ENCODE assay signal across 18 cellular contexts in genomic region chr7:46759711-46760480, GRCh38.
DNase-seq lines count a peak whose midpoint lies in the region; ATAC-seq and TF ChIP-seq lines count a peak whose summit lies in the region.
"Had no signal": no experiment of that assay in that cellular context is flagged by ENCODE, and none has a peak within 500 bp of the region (broad histone marks: within the 10 kb centered on the region; RNA-seq: fewer than 3 reads in every experiment).

No MANE protein-coding gene starts in this region.

- intact Hi-C loops in activated CD4-positive, alpha-beta T cell treated with anti-CD3 and anti-CD28 coated beads, Interleukin-2, amount 10 ng/mL, durations not matched to agents 24 days and 14 days (cut with micrococcal nuclease), result no loop called here
- intact Hi-C loops in A673 (cut with micrococcal nuclease; ENCODE audit: unreplicated experiment), result no loop called here

- no peaks in the 10 kb centered on the region for H3K4me1 ChIP-seq in A673 (ENCODE audit: insufficient read depth, low read length, poor library complexity, severe bottlenecking)

- POLR2A ChIA-PET in A673 (lab: Charles Lee; ENCODE audit: low non-redundant PET), result no interaction called here

- H3K27me3 Mint-ChIP-seq in activated CD4-positive, alpha-beta T cell treated with anti-CD3 and anti-CD28 coated beads, Interleukin-2, amount 10 ng/mL, durations not matched to agents 24 days and 14 days, result no peaks in the 10 kb centered on the region
- H3K27me3 Mint-ChIP-seq: CD8-positive, alpha-beta memory T cell; naive thymus-derived CD8-positive, alpha-beta T cell had no signal

- TF ChIP-seq CTCF in A673 (conservative IDR thresholded peaks at IDR 0.05; ENCODE audit: low read depth, low read length), result no peak

- H3K4me3 ChIP-seq in A673 (ENCODE audit: low read depth, low read length, poor library complexity, severe bottlenecking), result no peak overlapping the region
- H3K4me3 ChIP-seq: lung, stomach had no signal

- H3K27me3 ChIP-seq in A673 (replicated peaks; ENCODE audit: insufficient read depth, low read depth, low read length, poor library complexity), result no peaks in the 10 kb centered on the region
- H3K27me3 ChIP-seq: stomach had no signal

- BruUV-seq in A673 (replicated peaks; lab: Mats Ljungman, UMichigan), result no TSS peak

- peak; percentile 39 for DNase-seq in activated CD4-positive, alpha-beta T cell treated with anti-CD3 and anti-CD28 coated beads, Interleukin-2, amount 10 ng/mL, durations not matched to agents 24 days and 14 days
- DNase-seq in activated CD4-positive, alpha-beta T cell treated with anti-CD3 and anti-CD28 coated beads for 48 hours, result no peak
- DNase-seq in fibroblast of gingiva (ENCODE audit: low read depth) (peak; percentile 73), stromal cell of bone marrow (ENCODE audit: low read depth) (peak; percentile 52), A673 (ENCODE audit: low spot score) (no peak)
- DNase-seq: activated CD4-positive, alpha-beta T cell treated with anti-CD3 and anti-CD28 coated beads, Interleukin-2, amount 50 U/mL, for 4 hours; activated T-cell treated with anti-CD3 and anti-CD28 coated beads, Interleukin-2, amount 50 U/mL, for 72 hours; CD8-positive, alpha-beta memory T cell; cerebellar nuclear complex; naive thymus-derived CD8-positive, alpha-beta T cell; NCI-H2081; NCI-H526; OCI-M1; stomach had no signal

- H3K4me3 Mint-ChIP-seq in activated CD4-positive, alpha-beta T cell treated with anti-CD3 and anti-CD28 coated beads, Interleukin-2, amount 10 ng/mL, durations not matched to agents 24 days and 14 days, result no peak overlapping the region
- H3K4me3 Mint-ChIP-seq: activated T-cell treated with anti-CD3 and anti-CD28 coated beads, Interleukin-2, amount 50 U/mL, for 72 hours; CD8-positive, alpha-beta memory T cell; naive thymus-derived CD8-positive, alpha-beta T cell had no signal

- ATAC-seq in SK-N-SH treated with all-trans-retinoic acid at 6 μM for 48 hours (no peak), GM21423 (IDR thresholded peaks at IDR 0.05; ENCODE audit: unreplicated experiment) (no peak), HG03571 (IDR thresholded peaks at IDR 0.05; ENCODE audit: unreplicated experiment) (no peak)
- ATAC-seq: activated T-cell treated with anti-CD3 and anti-CD28 coated beads, Interleukin-2, amount 50 U/mL, for 72 hours; naive thymus-derived CD8-positive, alpha-beta T cell had no signal

- H3K36me3 ChIP-seq in A673 (ENCODE audit: insufficient read depth, low read length, poor library complexity, severe bottlenecking), result no peaks in the 10 kb centered on the region
- H3K36me3 ChIP-seq: stomach had no signal

- no peaks in the 10 kb centered on the region for H3K4me1 Mint-ChIP-seq in activated CD4-positive, alpha-beta T cell treated with anti-CD3 and anti-CD28 coated beads, Interleukin-2, amount 10 ng/mL, durations not matched to agents 24 days and 14 days
- H3K4me1 Mint-ChIP-seq: CD8-positive, alpha-beta memory T cell; naive thymus-derived CD8-positive, alpha-beta T cell had no signal

- no peaks in the 10 kb centered on the region for H3K36me3 Mint-ChIP-seq in activated CD4-positive, alpha-beta T cell treated with anti-CD3 and anti-CD28 coated beads, Interleukin-2, amount 10 ng/mL, durations not matched to agents 24 days and 14 days (ENCODE audit: low read depth)
- H3K36me3 Mint-ChIP-seq: CD8-positive, alpha-beta memory T cell; naive thymus-derived CD8-positive, alpha-beta T cell had no signal

- no peak overlapping the region for H3K27ac ChIP-seq in A673 (ENCODE audit: low read depth, low read length, poor library complexity, severe bottlenecking)
- H3K27ac ChIP-seq: stomach had no signal

- H3K9me3 Mint-ChIP-seq in activated CD4-positive, alpha-beta T cell treated with anti-CD3 and anti-CD28 coated beads, Interleukin-2, amount 10 ng/mL, durations not matched to agents 24 days and 14 days, result no peaks in the 10 kb centered on the region

- no peak overlapping the region for H3K27ac Mint-ChIP-seq in activated CD4-positive, alpha-beta T cell treated with anti-CD3 and anti-CD28 coated beads, Interleukin-2, amount 10 ng/mL, durations not matched to agents 24 days and 14 days
- H3K27ac Mint-ChIP-seq: activated T-cell treated with anti-CD3 and anti-CD28 coated beads, Interleukin-2, amount 50 U/mL, for 72 hours; CD8-positive, alpha-beta memory T cell; naive thymus-derived CD8-positive, alpha-beta T cell had no signal

- H3K9me3 ChIP-seq in A673 (ENCODE audit: low read depth, low read length, poor library complexity, severe bottlenecking), result no peaks in the 10 kb centered on the region
- H3K9me3 ChIP-seq: stomach had no signal

- CTCF ChIA-PET in A673 (lab: Charles Lee), result no interaction called here

TF ChIP-seq in SK-N-SH treated with all-trans-retinoic acid at 6 μM for 48 hours, 23 proteins besides CTCF, POLR2A, EP300 and RAD21:
- TF ChIP-seq ARNTL (CRISPR knock-in tag; IDR thresholded peaks at IDR 0.05; ENCODE audit: borderline replicate concordance, low read depth), result no peak
- TF ChIP-seq RARB (CRISPR knock-in tag; IDR thresholded peaks at IDR 0.05), result no peak
- TF ChIP-seq TOX (CRISPR knock-in tag; IDR thresholded peaks at IDR 0.05; ENCODE audit: borderline replicate concordance), result peak; percentile 65; the same call in 1 of the 2 replicates
- TF ChIP-seq OSR1 (CRISPR knock-in tag; IDR thresholded peaks at IDR 0.05), result 0 out of 2 replicates have a peak, but pooled peaks have one; percentile 42
TF ChIP-seq in SK-N-SH treated with all-trans-retinoic acid at 6 μM for 48 hours: peak in this region for 2.

Comparison
In these comparisons a context has a peak if more than half of its experiments do, and no peak if none do; other contexts are left out.
1. DNase-seq: peak in activated CD4-positive, alpha-beta T cell treated with anti-CD3 and anti-CD28 coated beads, Interleukin-2, amount 10 ng/mL, durations not matched to agents 24 days and 14 days (single experiment), fibroblast of gingiva (single experiment) and stromal cell of bone marrow (single experiment); none in activated CD4-positive, alpha-beta T cell treated with anti-CD3 and anti-CD28 coated beads for 48 hours (single experiment) and A673 (single experiment).